Comparison of ENCODE assay signal across 1 cellular context in the genomic region with DNA sequence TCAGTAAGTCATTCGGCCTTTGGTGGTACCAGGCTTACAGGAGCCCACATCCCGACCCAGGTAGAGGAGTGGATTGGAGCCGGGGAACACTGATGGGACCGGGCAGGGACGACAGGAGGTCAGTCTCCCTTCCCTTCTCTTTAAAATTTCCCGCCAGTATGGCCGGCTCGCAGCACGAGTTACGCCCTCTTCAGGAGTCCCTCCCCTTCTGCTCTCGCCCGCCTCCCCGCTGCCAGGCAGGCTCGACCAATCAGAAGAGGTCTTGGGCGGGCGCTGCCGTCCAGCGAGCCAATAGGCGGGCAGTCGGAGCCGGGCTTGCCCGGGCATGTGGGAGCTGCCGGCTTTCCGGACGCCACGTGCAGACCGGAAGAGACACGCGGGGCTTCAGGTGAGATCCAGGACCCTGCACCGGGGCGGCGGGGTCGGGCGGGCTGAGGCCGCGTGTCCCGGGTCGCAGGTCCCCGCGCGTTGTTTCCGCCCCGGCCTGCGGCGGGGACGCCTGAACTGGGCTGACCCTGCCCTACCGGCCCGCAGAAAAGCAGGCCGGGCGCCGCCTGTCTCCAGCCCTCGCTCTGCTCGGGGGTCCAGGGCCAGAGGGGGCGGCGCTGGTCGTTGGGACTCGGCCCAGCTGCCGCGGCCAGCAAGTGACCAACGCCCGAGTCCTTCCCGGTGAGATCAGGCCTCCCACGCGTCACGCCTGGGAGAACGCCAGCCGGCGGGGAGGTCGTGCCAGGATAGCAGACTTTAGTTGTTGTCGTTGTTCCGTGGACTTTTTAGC.
A peak's percentile ranks its signal among the peaks of the same experiment; 100 is the strongest.
TF ChIP-seq lines count a peak whose summit lies in the region.

A gene with protein sequence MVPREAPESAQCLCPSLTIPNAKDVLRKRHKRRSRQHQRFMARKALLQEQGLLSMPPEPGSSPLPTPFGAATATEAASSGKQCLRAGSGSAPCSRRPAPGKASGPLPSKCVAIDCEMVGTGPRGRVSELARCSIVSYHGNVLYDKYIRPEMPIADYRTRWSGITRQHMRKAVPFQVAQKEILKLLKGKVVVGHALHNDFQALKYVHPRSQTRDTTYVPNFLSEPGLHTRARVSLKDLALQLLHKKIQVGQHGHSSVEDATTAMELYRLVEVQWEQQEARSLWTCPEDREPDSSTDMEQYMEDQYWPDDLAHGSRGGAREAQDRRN (plus strand): TSS at position 346 of the 778 bp plus-strand sequence. CDS start 4,870 bp downstream, outside the sequence.

TF ChIP-seq in GM12878, 131 proteins besides CTCF, POLR2A, EP300 and RAD21 (continued from another document):
- TF ChIP-seq FOS (IDR thresholded peaks at IDR 0.05; ENCODE audit: borderline replicate concordance, extremely low read depth, insufficient read length) (peak; percentile 66), POLR2AphosphoS5 (IDR thresholded peaks at IDR 0.05; ENCODE audit: low read length) (peak; percentile 75), SIX5 (IDR thresholded peaks at IDR 0.05; ENCODE audit: low read depth, low read length, severe bottlenecking) (no peak), SMARCA5 (IDR thresholded peaks at IDR 0.05) (peak; percentile 71; the same call in 1 of the 2 replicates), TCF12 (IDR thresholded peaks at IDR 0.05; ENCODE audit: low read depth, low read length) (peak; percentile 44; the same call in 1 of the 2 replicates), PML (IDR thresholded peaks at IDR 0.05; ENCODE audit: low read length) (0 out of 2 replicates have a peak, but pooled peaks have one; percentile 39), RFX5 (IDR thresholded peaks at IDR 0.05; ENCODE audit: low read depth, low read length) (0 out of 2 replicates have a peak, but pooled peaks have one; percentile 41), TAF1 (IDR thresholded peaks at IDR 0.05; ENCODE audit: borderline replicate concordance, low read depth, low read length) (peak; percentile 73), HDAC2 (IDR thresholded peaks at IDR 0.05) (no peak), RAD51 (IDR thresholded peaks at IDR 0.05) (peak; percentile 36; the same call in 1 of the 2 replicates), GABPA (IDR thresholded peaks at IDR 0.05; ENCODE audit: low read depth) (peak; percentile 64; the same call in 1 of the 2 replicates), TBL1XR1 (IDR thresholded peaks at IDR 0.05; ENCODE audit: low read depth, low read length) (no peak), ZNF207 (IDR thresholded peaks at IDR 0.05; ENCODE audit: borderline replicate concordance) (no peak), PAX5 (IDR thresholded peaks at IDR 0.05; ENCODE audit: borderline replicate concordance, low read depth, low read length) (peak; percentile 98), MYC (IDR thresholded peaks at IDR 0.05; ENCODE audit: insufficient read depth, insufficient read length, insufficient replicate concordance, low read length, severe bottlenecking) (peak; percentile 97), NR2C1 (IDR thresholded peaks at IDR 0.05) (no peak), YBX1 (IDR thresholded peaks at IDR 0.05) (no peak), WRNIP1 (IDR thresholded peaks at IDR 0.05; ENCODE audit: borderline replicate concordance, low read depth, low read length) (no peak), ASH2L (IDR thresholded peaks at IDR 0.05; ENCODE audit: borderline replicate concordance, low read depth) (no peak), MEF2B (IDR thresholded peaks at IDR 0.05; ENCODE audit: partially characterized antibody, poor library complexity, severe bottlenecking) (peak; percentile 49)
- TF ChIP-seq, protein P1, sequence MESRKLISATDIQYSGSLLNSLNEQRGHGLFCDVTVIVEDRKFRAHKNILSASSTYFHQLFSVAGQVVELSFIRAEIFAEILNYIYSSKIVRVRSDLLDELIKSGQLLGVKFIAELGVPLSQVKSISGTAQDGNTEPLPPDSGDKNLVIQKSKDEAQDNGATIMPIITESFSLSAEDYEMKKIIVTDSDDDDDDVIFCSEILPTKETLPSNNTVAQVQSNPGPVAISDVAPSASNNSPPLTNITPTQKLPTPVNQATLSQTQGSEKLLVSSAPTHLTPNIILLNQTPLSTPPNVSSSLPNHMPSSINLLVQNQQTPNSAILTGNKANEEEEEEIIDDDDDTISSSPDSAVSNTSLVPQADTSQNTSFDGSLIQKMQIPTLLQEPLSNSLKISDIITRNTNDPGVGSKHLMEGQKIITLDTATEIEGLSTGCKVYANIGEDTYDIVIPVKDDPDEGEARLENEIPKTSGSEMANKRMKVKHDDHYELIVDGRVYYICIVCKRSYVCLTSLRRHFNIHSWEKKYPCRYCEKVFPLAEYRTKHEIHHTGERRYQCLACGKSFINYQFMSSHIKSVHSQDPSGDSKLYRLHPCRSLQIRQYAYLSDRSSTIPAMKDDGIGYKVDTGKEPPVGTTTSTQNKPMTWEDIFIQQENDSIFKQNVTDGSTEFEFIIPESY (IDR thresholded peaks at IDR 0.05): no peak
- TF ChIP-seq, protein P2, sequence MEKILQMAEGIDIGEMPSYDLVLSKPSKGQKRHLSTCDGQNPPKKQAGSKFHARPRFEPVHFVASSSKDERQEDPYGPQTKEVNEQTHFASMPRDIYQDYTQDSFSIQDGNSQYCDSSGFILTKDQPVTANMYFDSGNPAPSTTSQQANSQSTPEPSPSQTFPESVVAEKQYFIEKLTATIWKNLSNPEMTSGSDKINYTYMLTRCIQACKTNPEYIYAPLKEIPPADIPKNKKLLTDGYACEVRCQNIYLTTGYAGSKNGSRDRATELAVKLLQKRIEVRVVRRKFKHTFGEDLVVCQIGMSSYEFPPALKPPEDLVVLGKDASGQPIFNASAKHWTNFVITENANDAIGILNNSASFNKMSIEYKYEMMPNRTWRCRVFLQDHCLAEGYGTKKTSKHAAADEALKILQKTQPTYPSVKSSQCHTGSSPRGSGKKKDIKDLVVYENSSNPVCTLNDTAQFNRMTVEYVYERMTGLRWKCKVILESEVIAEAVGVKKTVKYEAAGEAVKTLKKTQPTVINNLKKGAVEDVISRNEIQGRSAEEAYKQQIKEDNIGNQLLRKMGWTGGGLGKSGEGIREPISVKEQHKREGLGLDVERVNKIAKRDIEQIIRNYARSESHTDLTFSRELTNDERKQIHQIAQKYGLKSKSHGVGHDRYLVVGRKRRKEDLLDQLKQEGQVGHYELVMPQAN (conservative IDR thresholded peaks at IDR 0.05): peak; percentile 98
- TF ChIP-seq, protein P3, sequence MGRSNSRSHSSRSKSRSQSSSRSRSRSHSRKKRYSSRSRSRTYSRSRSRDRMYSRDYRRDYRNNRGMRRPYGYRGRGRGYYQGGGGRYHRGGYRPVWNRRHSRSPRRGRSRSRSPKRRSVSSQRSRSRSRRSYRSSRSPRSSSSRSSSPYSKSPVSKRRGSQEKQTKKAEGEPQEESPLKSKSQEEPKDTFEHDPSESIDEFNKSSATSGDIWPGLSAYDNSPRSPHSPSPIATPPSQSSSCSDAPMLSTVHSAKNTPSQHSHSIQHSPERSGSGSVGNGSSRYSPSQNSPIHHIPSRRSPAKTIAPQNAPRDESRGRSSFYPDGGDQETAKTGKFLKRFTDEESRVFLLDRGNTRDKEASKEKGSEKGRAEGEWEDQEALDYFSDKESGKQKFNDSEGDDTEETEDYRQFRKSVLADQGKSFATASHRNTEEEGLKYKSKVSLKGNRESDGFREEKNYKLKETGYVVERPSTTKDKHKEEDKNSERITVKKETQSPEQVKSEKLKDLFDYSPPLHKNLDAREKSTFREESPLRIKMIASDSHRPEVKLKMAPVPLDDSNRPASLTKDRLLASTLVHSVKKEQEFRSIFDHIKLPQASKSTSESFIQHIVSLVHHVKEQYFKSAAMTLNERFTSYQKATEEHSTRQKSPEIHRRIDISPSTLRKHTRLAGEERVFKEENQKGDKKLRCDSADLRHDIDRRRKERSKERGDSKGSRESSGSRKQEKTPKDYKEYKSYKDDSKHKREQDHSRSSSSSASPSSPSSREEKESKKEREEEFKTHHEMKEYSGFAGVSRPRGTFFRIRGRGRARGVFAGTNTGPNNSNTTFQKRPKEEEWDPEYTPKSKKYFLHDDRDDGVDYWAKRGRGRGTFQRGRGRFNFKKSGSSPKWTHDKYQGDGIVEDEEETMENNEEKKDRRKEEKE (IDR thresholded peaks at IDR 0.05): no peak
- TF ChIP-seq, protein P4, sequence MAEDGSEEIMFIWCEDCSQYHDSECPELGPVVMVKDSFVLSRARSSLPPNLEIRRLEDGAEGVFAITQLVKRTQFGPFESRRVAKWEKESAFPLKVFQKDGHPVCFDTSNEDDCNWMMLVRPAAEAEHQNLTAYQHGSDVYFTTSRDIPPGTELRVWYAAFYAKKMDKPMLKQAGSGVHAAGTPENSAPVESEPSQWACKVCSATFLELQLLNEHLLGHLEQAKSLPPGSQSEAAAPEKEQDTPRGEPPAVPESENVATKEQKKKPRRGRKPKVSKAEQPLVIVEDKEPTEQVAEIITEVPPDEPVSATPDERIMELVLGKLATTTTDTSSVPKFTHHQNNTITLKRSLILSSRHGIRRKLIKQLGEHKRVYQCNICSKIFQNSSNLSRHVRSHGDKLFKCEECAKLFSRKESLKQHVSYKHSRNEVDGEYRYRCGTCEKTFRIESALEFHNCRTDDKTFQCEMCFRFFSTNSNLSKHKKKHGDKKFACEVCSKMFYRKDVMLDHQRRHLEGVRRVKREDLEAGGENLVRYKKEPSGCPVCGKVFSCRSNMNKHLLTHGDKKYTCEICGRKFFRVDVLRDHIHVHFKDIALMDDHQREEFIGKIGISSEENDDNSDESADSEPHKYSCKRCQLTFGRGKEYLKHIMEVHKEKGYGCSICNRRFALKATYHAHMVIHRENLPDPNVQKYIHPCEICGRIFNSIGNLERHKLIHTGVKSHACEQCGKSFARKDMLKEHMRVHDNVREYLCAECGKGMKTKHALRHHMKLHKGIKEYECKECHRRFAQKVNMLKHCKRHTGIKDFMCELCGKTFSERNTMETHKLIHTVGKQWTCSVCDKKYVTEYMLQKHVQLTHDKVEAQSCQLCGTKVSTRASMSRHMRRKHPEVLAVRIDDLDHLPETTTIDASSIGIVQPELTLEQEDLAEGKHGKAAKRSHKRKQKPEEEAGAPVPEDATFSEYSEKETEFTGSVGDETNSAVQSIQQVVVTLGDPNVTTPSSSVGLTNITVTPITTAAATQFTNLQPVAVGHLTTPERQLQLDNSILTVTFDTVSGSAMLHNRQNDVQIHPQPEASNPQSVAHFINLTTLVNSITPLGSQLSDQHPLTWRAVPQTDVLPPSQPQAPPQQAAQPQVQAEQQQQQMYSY (CRISPR knock-in tag; IDR thresholded peaks at IDR 0.05): no peak
- TF ChIP-seq, protein P5, sequence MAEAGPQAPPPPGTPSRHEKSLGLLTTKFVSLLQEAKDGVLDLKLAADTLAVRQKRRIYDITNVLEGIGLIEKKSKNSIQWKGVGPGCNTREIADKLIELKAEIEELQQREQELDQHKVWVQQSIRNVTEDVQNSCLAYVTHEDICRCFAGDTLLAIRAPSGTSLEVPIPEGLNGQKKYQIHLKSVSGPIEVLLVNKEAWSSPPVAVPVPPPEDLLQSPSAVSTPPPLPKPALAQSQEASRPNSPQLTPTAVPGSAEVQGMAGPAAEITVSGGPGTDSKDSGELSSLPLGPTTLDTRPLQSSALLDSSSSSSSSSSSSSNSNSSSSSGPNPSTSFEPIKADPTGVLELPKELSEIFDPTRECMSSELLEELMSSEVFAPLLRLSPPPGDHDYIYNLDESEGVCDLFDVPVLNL (IDR thresholded peaks at IDR 0.05; ENCODE audit: low read depth, low read length): peak; percentile 93
- TF ChIP-seq, protein P6, sequence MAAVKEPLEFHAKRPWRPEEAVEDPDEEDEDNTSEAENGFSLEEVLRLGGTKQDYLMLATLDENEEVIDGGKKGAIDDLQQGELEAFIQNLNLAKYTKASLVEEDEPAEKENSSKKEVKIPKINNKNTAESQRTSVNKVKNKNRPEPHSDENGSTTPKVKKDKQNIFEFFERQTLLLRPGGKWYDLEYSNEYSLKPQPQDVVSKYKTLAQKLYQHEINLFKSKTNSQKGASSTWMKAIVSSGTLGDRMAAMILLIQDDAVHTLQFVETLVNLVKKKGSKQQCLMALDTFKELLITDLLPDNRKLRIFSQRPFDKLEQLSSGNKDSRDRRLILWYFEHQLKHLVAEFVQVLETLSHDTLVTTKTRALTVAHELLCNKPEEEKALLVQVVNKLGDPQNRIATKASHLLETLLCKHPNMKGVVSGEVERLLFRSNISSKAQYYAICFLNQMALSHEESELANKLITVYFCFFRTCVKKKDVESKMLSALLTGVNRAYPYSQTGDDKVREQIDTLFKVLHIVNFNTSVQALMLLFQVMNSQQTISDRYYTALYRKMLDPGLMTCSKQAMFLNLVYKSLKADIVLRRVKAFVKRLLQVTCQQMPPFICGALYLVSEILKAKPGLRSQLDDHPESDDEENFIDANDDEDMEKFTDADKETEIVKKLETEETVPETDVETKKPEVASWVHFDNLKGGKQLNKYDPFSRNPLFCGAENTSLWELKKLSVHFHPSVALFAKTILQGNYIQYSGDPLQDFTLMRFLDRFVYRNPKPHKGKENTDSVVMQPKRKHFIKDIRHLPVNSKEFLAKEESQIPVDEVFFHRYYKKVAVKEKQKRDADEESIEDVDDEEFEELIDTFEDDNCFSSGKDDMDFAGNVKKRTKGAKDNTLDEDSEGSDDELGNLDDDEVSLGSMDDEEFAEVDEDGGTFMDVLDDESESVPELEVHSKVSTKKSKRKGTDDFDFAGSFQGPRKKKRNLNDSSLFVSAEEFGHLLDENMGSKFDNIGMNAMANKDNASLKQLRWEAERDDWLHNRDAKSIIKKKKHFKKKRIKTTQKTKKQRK (IDR thresholded peaks at IDR 0.05; ENCODE audit: low read depth, low read length): no peak
- TF ChIP-seq, protein P7, sequence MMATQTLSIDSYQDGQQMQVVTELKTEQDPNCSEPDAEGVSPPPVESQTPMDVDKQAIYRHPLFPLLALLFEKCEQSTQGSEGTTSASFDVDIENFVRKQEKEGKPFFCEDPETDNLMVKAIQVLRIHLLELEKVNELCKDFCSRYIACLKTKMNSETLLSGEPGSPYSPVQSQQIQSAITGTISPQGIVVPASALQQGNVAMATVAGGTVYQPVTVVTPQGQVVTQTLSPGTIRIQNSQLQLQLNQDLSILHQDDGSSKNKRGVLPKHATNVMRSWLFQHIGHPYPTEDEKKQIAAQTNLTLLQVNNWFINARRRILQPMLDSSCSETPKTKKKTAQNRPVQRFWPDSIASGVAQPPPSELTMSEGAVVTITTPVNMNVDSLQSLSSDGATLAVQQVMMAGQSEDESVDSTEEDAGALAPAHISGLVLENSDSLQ (IDR thresholded peaks at IDR 0.05): peak; percentile 54; the same call in 1 of the 2 replicates
- TF ChIP-seq, protein P8, sequence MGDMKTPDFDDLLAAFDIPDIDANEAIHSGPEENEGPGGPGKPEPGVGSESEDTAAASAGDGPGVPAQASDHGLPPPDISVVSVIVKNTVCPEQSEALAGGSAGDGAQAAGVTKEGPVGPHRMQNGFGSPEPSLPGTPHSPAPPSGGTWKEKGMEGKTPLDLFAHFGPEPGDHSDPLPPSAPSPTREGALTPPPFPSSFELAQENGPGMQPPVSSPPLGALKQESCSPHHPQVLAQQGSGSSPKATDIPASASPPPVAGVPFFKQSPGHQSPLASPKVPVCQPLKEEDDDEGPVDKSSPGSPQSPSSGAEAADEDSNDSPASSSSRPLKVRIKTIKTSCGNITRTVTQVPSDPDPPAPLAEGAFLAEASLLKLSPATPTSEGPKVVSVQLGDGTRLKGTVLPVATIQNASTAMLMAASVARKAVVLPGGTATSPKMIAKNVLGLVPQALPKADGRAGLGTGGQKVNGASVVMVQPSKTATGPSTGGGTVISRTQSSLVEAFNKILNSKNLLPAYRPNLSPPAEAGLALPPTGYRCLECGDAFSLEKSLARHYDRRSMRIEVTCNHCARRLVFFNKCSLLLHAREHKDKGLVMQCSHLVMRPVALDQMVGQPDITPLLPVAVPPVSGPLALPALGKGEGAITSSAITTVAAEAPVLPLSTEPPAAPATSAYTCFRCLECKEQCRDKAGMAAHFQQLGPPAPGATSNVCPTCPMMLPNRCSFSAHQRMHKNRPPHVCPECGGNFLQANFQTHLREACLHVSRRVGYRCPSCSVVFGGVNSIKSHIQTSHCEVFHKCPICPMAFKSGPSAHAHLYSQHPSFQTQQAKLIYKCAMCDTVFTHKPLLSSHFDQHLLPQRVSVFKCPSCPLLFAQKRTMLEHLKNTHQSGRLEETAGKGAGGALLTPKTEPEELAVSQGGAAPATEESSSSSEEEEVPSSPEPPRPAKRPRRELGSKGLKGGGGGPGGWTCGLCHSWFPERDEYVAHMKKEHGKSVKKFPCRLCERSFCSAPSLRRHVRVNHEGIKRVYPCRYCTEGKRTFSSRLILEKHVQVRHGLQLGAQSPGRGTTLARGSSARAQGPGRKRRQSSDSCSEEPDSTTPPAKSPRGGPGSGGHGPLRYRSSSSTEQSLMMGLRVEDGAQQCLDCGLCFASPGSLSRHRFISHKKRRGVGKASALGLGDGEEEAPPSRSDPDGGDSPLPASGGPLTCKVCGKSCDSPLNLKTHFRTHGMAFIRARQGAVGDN (IDR thresholded peaks at IDR 0.05): peak; percentile 74
